In the genomic region with DNA sequence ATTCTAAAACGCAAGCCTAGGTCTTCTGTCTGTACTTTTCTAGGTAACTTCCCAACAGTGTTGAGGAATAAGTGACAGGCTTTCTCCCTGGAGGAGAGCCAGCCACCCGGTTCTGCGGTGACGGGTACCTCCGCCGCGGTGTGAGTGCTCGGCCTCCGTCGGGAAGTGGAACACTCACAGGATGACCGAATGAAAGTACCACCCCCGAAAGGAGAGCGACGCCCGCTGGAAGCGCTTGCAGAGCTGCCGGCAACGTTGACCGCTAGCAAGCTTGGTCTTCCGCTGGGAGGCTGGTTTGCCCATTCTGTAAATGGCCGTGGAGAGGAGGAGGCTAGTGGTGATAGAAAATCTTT, we compare ENCODE assay signal across 8 cellular contexts. TPM values are rescaled to one million over a fixed set of nuclear protein-coding genes. Genes with fewer than 3 reads are reported as not detected.
DNase-seq lines count a peak whose midpoint lies in the region; ATAC-seq and TF ChIP-seq lines count a peak whose summit lies in the region.

No MANE protein-coding gene starts in this region.

- peak overlapping the region; percentile 44; the same call in 1 of the 2 replicates for H3K27ac ChIP-seq in MM.1S (ENCODE audit: low read length)
- H3K27ac ChIP-seq in adipose tissue (ENCODE audit: low read depth, low read length) = peak overlapping the region; percentile 62
- peak overlapping the region; percentile 97 for H3K27ac ChIP-seq in left ventricle myocardium inferior (replicated peaks)

- H3K27me3 ChIP-seq in MM.1S (replicated peaks; ENCODE audit: insufficient read depth, low read length) = 0 out of 2 replicates have a peak, but pooled peaks cover 6% of the 10 kb centered on the region
- H3K27me3 ChIP-seq in left ventricle myocardium inferior (ENCODE audit: low read depth) = no peaks in the 10 kb centered on the region

- peaks cover 6% of the 10 kb centered on the region; the same call in 1 of the 2 replicates for H3F3A ChIP-seq in MM.1S (ENCODE audit: insufficient read depth, low read length)

- no peaks in the 10 kb centered on the region for H3K9me2 ChIP-seq in MM.1S (replicated peaks; ENCODE audit: insufficient read depth, low read length)

- 0 to 1% (median 0%) methylated on average over 21 of the region's 21 CpGs for WGBS in adipose tissue, 3 donors

- TF ChIP-seq CTCF in MM.1S (IDR thresholded peaks at IDR 0.05; ENCODE audit: low read length) = no peak
- TF ChIP-seq CTCF in left ventricle myocardium inferior (IDR thresholded peaks at IDR 0.05; ENCODE audit: borderline replicate concordance) = no peak

- no peaks in the 10 kb centered on the region for H4K20me1 ChIP-seq in MM.1S (ENCODE audit: insufficient read depth, low read length)

- no peaks in the 10 kb centered on the region for H3K9me3 ChIP-seq in MM.1S (replicated peaks; ENCODE audit: insufficient read depth, low read length)
- H3K9me3 ChIP-seq in left ventricle myocardium inferior (replicated peaks) = no peaks in the 10 kb centered on the region

- in situ Hi-C loops in Caki2 (cut with HindIII; ENCODE audit: low pct_unique_long_range_greater_than_20kb, low sequenced_read_pairs) = loop anchor here (10.0 kb wide), 1 partner anchor 341 kb away; no protein-coding TSS in a partner anchor

- DNase-seq in Caki2 (ENCODE audit: low read depth) = peak; percentile 68
- DNase-seq in MM.1S = peak; percentile 50
- DNase-seq in left ventricle myocardium inferior = peak; percentile 80
- DNase-seq in putamen (ENCODE audit: low spot score) = peak; percentile 61
- no peak for DNase-seq in SKM-1 treated with dmso at 0.1 percent for 144 hours (lab: John Stamatoyannopoulos, UW; ENCODE audit: unreplicated experiment)
- DNase-seq in HUDEP-2 (lab: John Stamatoyannopoulos, UW; ENCODE audit: unreplicated experiment in 76 of 76) = no peak

- H3K4me1 ChIP-seq in MM.1S (ENCODE audit: low read length) = peaks cover 9% of the 10 kb centered on the region
- H3K4me1 ChIP-seq in left ventricle myocardium inferior = peaks cover 66% of the 10 kb centered on the region

- H3K9ac ChIP-seq in MM.1S (ENCODE audit: low read length) = peak overlapping the region; percentile 68

- peak; percentile 27 for ATAC-seq in GM21786 (IDR thresholded peaks at IDR 0.05; ENCODE audit: unreplicated experiment)

- H3K4me3 ChIP-seq in MM.1S (ENCODE audit: low read length) (peak overlapping the region; percentile 72), left ventricle myocardium inferior (peak overlapping the region; percentile 76)

- H3K36me3 ChIP-seq in MM.1S (replicated peaks; ENCODE audit: insufficient read depth, low read length) (no peaks in the 10 kb centered on the region), left ventricle myocardium inferior (peaks cover 24% of the 10 kb centered on the region)

- H3K79me2 ChIP-seq in MM.1S (ENCODE audit: low read length) = peaks cover 4% of the 10 kb centered on the region

- peak overlapping the region; percentile 85 for H3K4me2 ChIP-seq in MM.1S (ENCODE audit: low read depth, low read length)

- intact Hi-C loops in left ventricle myocardium inferior (cut with micrococcal nuclease) = loop anchor here (10.0 kb wide), 1 partner anchor 51 kb away; no protein-coding TSS in a partner anchor

- peak overlapping the region; percentile 75 for H2AFZ ChIP-seq in MM.1S (ENCODE audit: low read length)

RNA-seq across cellular contexts. Expression of a gene that starts 0.6 kb away (rescaled TPM):
- total RNA-seq in Caki2 (2014; rRNA removed; shearing (Covaris generic); ENCODE audit: low replicate concordance) = 3.2 and 3.3 TPM in 2 replicates
- 1 to 10 TPM; 3.9 to 4.8 (median 3.9) TPM for polyA plus RNA-seq in adipose tissue
- 19.8 TPM for total RNA-seq in left ventricle myocardium inferior

RNA-seq across cellular contexts. Expression of a gene that starts 57.1 kb away (rescaled TPM):
- 5.5 and 9.8 TPM in 2 replicates for total RNA-seq in Caki2 (2014; rRNA removed; shearing (Covaris generic); ENCODE audit: low replicate concordance)
- polyA plus RNA-seq in adipose tissue = 1 to 10 TPM; 3.0 to 6.0 (median 5.1) TPM
- 10.0 TPM for total RNA-seq in left ventricle myocardium inferior

Comparison
In these comparisons a context has a peak if more than half of its experiments do, and no peak if none do; other contexts are left out.
1. DNase-seq: peak in Caki2 (single experiment), MM.1S (single experiment), left ventricle myocardium inferior (single experiment) and putamen (single experiment); none in SKM-1 treated with dmso at 0.1 percent for 144 hours (single experiment) and HUDEP-2 (0 of 76).
2. H3K27ac ChIP-seq: peak in every context shown above with its lines; median percentile 97 in left ventricle myocardium inferior; 62 in adipose tissue; 44 in MM.1S.